In genomic region chr2:222298000-222298310, GRCh38 we compare ENCODE assay signal across 16 cellular contexts. TPM values are rescaled to one million over a fixed set of nuclear protein-coding genes. Genes with fewer than 3 reads are reported as not detected.
DNase-seq lines count a peak whose midpoint lies in the region; TF ChIP-seq lines count a peak whose summit lies in the region.
"Had no signal": no experiment of that assay in that cellular context is flagged by ENCODE, and none has a peak within 500 bp of the region (broad histone marks: within the 10 kb centered on the region; RNA-seq: fewer than 3 reads in every experiment).

No MANE protein-coding gene starts in this region.

- peaks cover 98% of the 10 kb centered on the region for H3K27me3 Mint-ChIP-seq in osteocyte (ENCODE audit: unreplicated experiment)

- peak overlapping the region; percentile 78 for H3K27ac ChIP-seq in SJCRH30
- H3K27ac ChIP-seq: HL-60 had no signal

- H3K4me3 ChIP-seq in GM08714 (ENCODE audit: low read length) (peak overlapping the region; percentile 15), SJCRH30 (peak overlapping the region; percentile 80), foreskin fibroblast (ENCODE audit: low read depth in 1 of 2, low read length in 2 of 2) (peak overlapping the region; percentile 61 to 70)
- H3K4me3 ChIP-seq: HAP-1 had no signal

- no peak for DNase-seq in SJCRH30
- no peak for DNase-seq in foreskin fibroblast
- DNase-seq in osteocyte (ENCODE audit: extremely low spot score, unreplicated experiment) = no peak
- no peak for DNase-seq in central memory CD4-positive, alpha-beta T cell
- DNase-seq in SW 1271 (lab: John Stamatoyannopoulos, UW) = no peak
- no peak for DNase-seq in SHP77 treated with DMSO at 0.1 percent for 48 hours (lab: John Stamatoyannopoulos, UW)
- no peak for DNase-seq in epidermal melanocyte (ENCODE audit: insufficient read length, low spot score)
- DNase-seq: activated CD4-positive, alpha-beta T cell treated with anti-CD3 and anti-CD28 coated beads for 48 hours; CD8-positive, alpha-beta T cell; GF-D8; NCI-H2171 had no signal

- H3K4me1 Mint-ChIP-seq in osteocyte (ENCODE audit: unreplicated experiment) = peaks cover 38% of the 10 kb centered on the region

- peak overlapping the region; percentile 47 for H3K27ac Mint-ChIP-seq in osteocyte (ENCODE audit: unreplicated experiment)
- H3K27ac Mint-ChIP-seq: CD8-positive, alpha-beta T cell had no signal

- TF ChIP-seq CTCF in foreskin fibroblast (IDR thresholded peaks at IDR 0.05; ENCODE audit: low read depth, low read length) (no peak), osteocyte (IDR thresholded peaks at IDR 0.05) (no peak)

- H3K4me3 Mint-ChIP-seq in osteocyte (ENCODE audit: unreplicated experiment) = peak overlapping the region; percentile 75
- H3K4me3 Mint-ChIP-seq: CD8-positive, alpha-beta T cell; central memory CD8-positive, alpha-beta T cell had no signal

- no peaks in the 10 kb centered on the region for H3K27me3 ChIP-seq in SJCRH30

- H3K9me3 Mint-ChIP-seq in osteocyte (ENCODE audit: unreplicated experiment) = no peaks in the 10 kb centered on the region
- H3K9me3 Mint-ChIP-seq: CD8-positive, alpha-beta T cell had no signal

- H3K9me3 ChIP-seq in SJCRH30 (replicated peaks) = no peaks in the 10 kb centered on the region
- H3K9me3 ChIP-seq: HAP-1 had no signal

- no peaks in the 10 kb centered on the region for H3K4me1 ChIP-seq in SJCRH30
- H3K4me1 ChIP-seq: HAP-1 had no signal

- peaks cover 38% of the 10 kb centered on the region for H3K36me3 ChIP-seq in SJCRH30
- H3K36me3 ChIP-seq: HAP-1 had no signal

- H3K36me3 Mint-ChIP-seq in osteocyte (ENCODE audit: unreplicated experiment) = peaks cover 1% of the 10 kb centered on the region
- H3K36me3 Mint-ChIP-seq: CD8-positive, alpha-beta T cell had no signal

RNA-seq across cellular contexts. Expression of gene PAX3, which starts 0.8 kb away (rescaled TPM):
- total RNA-seq in SJCRH30 (2014; rRNA removed; shearing (Covaris generic)) = 116 and 117 TPM in 2 replicates
- total RNA-seq in osteocyte = 2.3 and 2.8 TPM in 2 replicates
- total RNA-seq: CD8-positive, alpha-beta T cell; esophagus mucosa had no signal

Comparison
In these comparisons a context has a peak if more than half of its experiments do, and no peak if none do; other contexts are left out.
1. H3K4me3 ChIP-seq: peak in every context shown above with its lines; median percentile 80 in SJCRH30; 66 in foreskin fibroblast; 15 in GM08714.
2. RNA of gene PAX3, which starts 0.8 kb away (total RNA-seq): 116 to 117 TPM in SJCRH30; 2.3 to 2.8 TPM in osteocyte; every median in the first group is over 10 times any median in the second.